19 cellular contexts compared by ENCODE assay signal in the genomic region with DNA sequence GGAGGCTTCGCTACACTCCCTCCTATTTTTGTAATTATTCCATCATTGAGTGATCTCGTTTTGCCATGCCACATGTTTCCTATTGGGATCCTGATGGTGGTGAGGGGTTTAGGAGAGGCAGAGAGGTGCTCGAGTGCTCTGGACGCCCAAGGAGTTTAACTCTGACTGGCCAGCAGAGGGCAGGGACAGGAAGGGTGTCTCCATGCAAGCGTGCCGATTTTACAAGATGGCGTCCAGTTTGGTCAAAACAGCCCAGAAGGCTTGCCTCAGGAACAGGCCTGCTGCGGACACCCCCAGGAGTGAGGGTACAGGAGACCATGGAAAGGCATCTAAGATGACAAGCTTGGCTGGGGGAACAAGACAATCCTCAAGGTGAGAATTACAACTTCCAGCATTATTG. TPM values are rescaled to one million over a fixed set of nuclear protein-coding genes. Genes with fewer than 3 reads are reported as not detected.
DNase-seq lines count a peak whose midpoint lies in the region; ATAC-seq and TF ChIP-seq lines count a peak whose summit lies in the region.
"Had no signal": no experiment of that assay in that cellular context is flagged by ENCODE, and none has a peak within 500 bp of the region (broad histone marks: within the 10 kb centered on the region; RNA-seq: fewer than 3 reads in every experiment).

No MANE protein-coding gene starts in this region.

- H3K4me1 Mint-ChIP-seq in GM23338 = no peaks in the 10 kb centered on the region
- peaks cover 7% of the 10 kb centered on the region for H3K4me1 Mint-ChIP-seq in endodermal cell

- no peak overlapping the region for H3K4me2 ChIP-seq in GM23338
- no peak overlapping the region for H3K4me2 ChIP-seq in PC-3 (ENCODE audit: low read length)
- no peak overlapping the region for H3K4me2 ChIP-seq in osteoblast (ENCODE audit: insufficient read depth, low read length)

- no peak overlapping the region for H2AFZ ChIP-seq in GM23338
- H2AFZ ChIP-seq in PC-3 (ENCODE audit: low read length) = no peak overlapping the region
- H2AFZ ChIP-seq in osteoblast (ENCODE audit: low read length) = no peak overlapping the region

- ATAC-seq in GM23338 = no peak; the same call in 2 of the 3 replicates
- ATAC-seq in PC-3 = no peak

- H3K79me2 ChIP-seq in GM23338 (replicated peaks; ENCODE audit: insufficient read depth) = no peaks in the 10 kb centered on the region
- no peaks in the 10 kb centered on the region for H3K79me2 ChIP-seq in PC-3 (ENCODE audit: low read length)
- no peaks in the 10 kb centered on the region for H3K79me2 ChIP-seq in osteoblast (ENCODE audit: insufficient read depth, low read length)

- no TSS peak for BruUV-seq in PC-3 (replicated peaks; lab: Mats Ljungman, UMichigan)

- DNase-seq in GM23338 (ENCODE audit: low spot score) (peak; percentile 43), PC-3 (no peak), endodermal cell (peak; percentile 55), osteoblast (ENCODE audit: insufficient read length, low spot score, missing footprints) (peak; percentile 3), COLO668 (lab: John Stamatoyannopoulos, UW; ENCODE audit: unreplicated experiment) (no peak), GF-D8 (lab: John Stamatoyannopoulos, UW) (no peak), HuH-7.5 (ENCODE audit: low spot score) (no peak)
- DNase-seq: AML-193; H7; KBM-7; MV-4-11; NCI-H1417; NCI-H1930; NCI-H526; NK-92 treated with Interleukin-12 subunit alpha and Interleukin-12 subunit beta, amount 100 ng/mL, for 24 hours; Right ventricle myocardium superior had no signal

- intact Hi-C loops in PC-3 (cut with micrococcal nuclease) = no loop called here

- H3K27me3 ChIP-seq in GM23338 (ENCODE audit: insufficient read depth) = no peaks in the 10 kb centered on the region
- peaks cover 26% of the 10 kb centered on the region for H3K27me3 ChIP-seq in PC-3 (ENCODE audit: low read length)
- no peaks in the 10 kb centered on the region for H3K27me3 ChIP-seq in endodermal cell (ENCODE audit: control insufficient read depth, insufficient read depth, low read length, poor library complexity, severe bottlenecking)
- peaks cover 9% of the 10 kb centered on the region for H3K27me3 ChIP-seq in osteoblast (ENCODE audit: insufficient read depth, low read length)

- H3K27me3 Mint-ChIP-seq in GM23338 (ENCODE audit: insufficient read depth, low read depth, poor library complexity) (peaks cover 4% of the 10 kb centered on the region), endodermal cell (ENCODE audit: insufficient read depth) (peaks cover 2% of the 10 kb centered on the region)

- TF ChIP-seq CTCF in GM23338 (conservative IDR thresholded peaks at IDR 0.05; ENCODE audit: low read depth in 2 of 2) (peak; percentile 29 to 42; a peak in 3 of 4 replicates), PC-3 (conservative IDR thresholded peaks at IDR 0.05; ENCODE audit: low read depth, low read length) (peak; percentile 37), endodermal cell (conservative IDR thresholded peaks at IDR 0.05) (peak; percentile 54), osteoblast (IDR thresholded peaks at IDR 0.05; ENCODE audit: extremely low read depth, low read depth, low read length) (peak; percentile 5)

- no peak overlapping the region for H3K27ac Mint-ChIP-seq in GM23338
- no peak overlapping the region for H3K27ac Mint-ChIP-seq in endodermal cell
- H3K27ac Mint-ChIP-seq: CD14-positive monocyte; T-helper 2 cell treated with Interferon-gamma antibody and Interleukin-4, amounts not matched to agents 5 μg/mL and 100 μg/mL, for 36 hours had no signal

- no peaks in the 10 kb centered on the region for H3K36me3 Mint-ChIP-seq in GM23338 (ENCODE audit: low read depth)
- H3K36me3 Mint-ChIP-seq in endodermal cell (ENCODE audit: low read depth) = no peaks in the 10 kb centered on the region
- H3K36me3 Mint-ChIP-seq: CD14-positive monocyte had no signal

- H3K9me3 Mint-ChIP-seq in GM23338 = peaks cover 8% of the 10 kb centered on the region
- peaks cover 10% of the 10 kb centered on the region for H3K9me3 Mint-ChIP-seq in endodermal cell

- H3K4me3 ChIP-seq in GM23338 (no peak overlapping the region), PC-3 (ENCODE audit: low read length) (no peak overlapping the region), endodermal cell (ENCODE audit: low read length) (no peak overlapping the region), osteoblast (ENCODE audit: insufficient read depth, low read length) (no peak overlapping the region)
- H3K4me3 ChIP-seq: SK-N-MC had no signal

- H3K27ac ChIP-seq in GM23338 (ENCODE audit: low read depth) (no peak overlapping the region), PC-3 (ENCODE audit: low read length) (no peak overlapping the region), endodermal cell (ENCODE audit: low read depth, low read length) (no peak overlapping the region), osteoblast (ENCODE audit: low read depth, low read length) (no peak overlapping the region)
- H3K27ac ChIP-seq: SK-N-MC had no signal

- H3K36me3 ChIP-seq in GM23338 (ENCODE audit: insufficient read depth) = no peaks in the 10 kb centered on the region
- no peaks in the 10 kb centered on the region for H3K36me3 ChIP-seq in PC-3 (ENCODE audit: low read depth, low read length)
- H3K36me3 ChIP-seq in endodermal cell (ENCODE audit: control insufficient read depth, insufficient read depth, low read length) = no peaks in the 10 kb centered on the region
- no peaks in the 10 kb centered on the region for H3K36me3 ChIP-seq in osteoblast (ENCODE audit: insufficient read depth, low read length)

- H4K20me1 ChIP-seq in GM23338 (replicated peaks; ENCODE audit: insufficient read depth) (no peaks in the 10 kb centered on the region), PC-3 (ENCODE audit: low read length) (no peaks in the 10 kb centered on the region), osteoblast (ENCODE audit: insufficient read depth, low read length) (no peaks in the 10 kb centered on the region)

- WGBS in endodermal cell (ENCODE audit: insufficient coverage in 1 of 2, insufficient read length in 1 of 2), 2 experiments = 94 to 95% methylated on average over 6 to 8 of the region's 8 CpGs

- CTCF ChIA-PET in PC-3 (lab: Charles Lee) = no interaction called here

- H3F3A ChIP-seq in GM23338 (replicated peaks; ENCODE audit: low read depth) (no peaks in the 10 kb centered on the region), PC-3 (ENCODE audit: low read length, unreplicated experiment) (no peaks in the 10 kb centered on the region)

- H3K9ac ChIP-seq in PC-3 (ENCODE audit: low read length) = no peak overlapping the region
- H3K9ac ChIP-seq in endodermal cell (ENCODE audit: extremely low read depth, low read length, poor library complexity, severe bottlenecking) = no peak overlapping the region

- POLR2A ChIA-PET in PC-3 (lab: Charles Lee; ENCODE audit: unreplicated experiment) = no interaction called here

- H3K9me2 ChIP-seq in GM23338 (ENCODE audit: insufficient read depth) (0 out of 2 replicates have a peak, but pooled peaks cover 9% of the 10 kb centered on the region), PC-3 (replicated peaks; ENCODE audit: low read length) (no peaks in the 10 kb centered on the region)

- H3K4me3 Mint-ChIP-seq in GM23338 = no peak overlapping the region
- no peak overlapping the region for H3K4me3 Mint-ChIP-seq in endodermal cell
- H3K4me3 Mint-ChIP-seq: CD14-positive monocyte; T-helper 2 cell treated with Interferon-gamma antibody and Interleukin-4, amounts not matched to agents 5 μg/mL and 100 μg/mL, for 36 hours had no signal

- H3K9me3 ChIP-seq in PC-3 (ENCODE audit: low read length) (no peaks in the 10 kb centered on the region), endodermal cell (ENCODE audit: control insufficient read depth, low read length) (no peaks in the 10 kb centered on the region), osteoblast (ENCODE audit: low read depth, low read length) (no peaks in the 10 kb centered on the region)

- H3K4me1 ChIP-seq in GM23338 (ENCODE audit: insufficient read depth) = no peaks in the 10 kb centered on the region
- no peaks in the 10 kb centered on the region for H3K4me1 ChIP-seq in PC-3 (ENCODE audit: insufficient read depth, low read length)
- H3K4me1 ChIP-seq in endodermal cell (ENCODE audit: control insufficient read depth, insufficient read depth, low read length) = peaks cover 5% of the 10 kb centered on the region
- H3K4me1 ChIP-seq in osteoblast (ENCODE audit: insufficient read depth, low read length) = peaks cover 13% of the 10 kb centered on the region

TF ChIP-seq in GM23338, 12 proteins besides CTCF, POLR2A, EP300 and RAD21 (continues in another document):
- TF ChIP-seq CREB1 (CRISPR knock-in tag; IDR thresholded peaks at IDR 0.05; ENCODE audit: low read depth) (no peak), STAT1 (IDR thresholded peaks at IDR 0.05; ENCODE audit: unreplicated experiment) (no peak), JUNB (IDR thresholded peaks at IDR 0.05; ENCODE audit: unreplicated experiment) (no peak), NANOG (IDR thresholded peaks at IDR 0.05; ENCODE audit: borderline replicate concordance) (no peak), EZH2 (IDR thresholded peaks at IDR 0.05; ENCODE audit: low read depth, unreplicated experiment) (no peak)
- TF ChIP-seq, protein P1, sequence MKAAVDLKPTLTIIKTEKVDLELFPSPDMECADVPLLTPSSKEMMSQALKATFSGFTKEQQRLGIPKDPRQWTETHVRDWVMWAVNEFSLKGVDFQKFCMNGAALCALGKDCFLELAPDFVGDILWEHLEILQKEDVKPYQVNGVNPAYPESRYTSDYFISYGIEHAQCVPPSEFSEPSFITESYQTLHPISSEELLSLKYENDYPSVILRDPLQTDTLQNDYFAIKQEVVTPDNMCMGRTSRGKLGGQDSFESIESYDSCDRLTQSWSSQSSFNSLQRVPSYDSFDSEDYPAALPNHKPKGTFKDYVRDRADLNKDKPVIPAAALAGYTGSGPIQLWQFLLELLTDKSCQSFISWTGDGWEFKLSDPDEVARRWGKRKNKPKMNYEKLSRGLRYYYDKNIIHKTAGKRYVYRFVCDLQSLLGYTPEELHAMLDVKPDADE (IDR thresholded peaks at IDR 0.05) = no peak

RNA-seq across cellular contexts. Expression of a gene that starts 33.8 kb away (rescaled TPM):
- 0.28 TPM in 1 of 2 replicates, not detected in the other for total RNA-seq in GM23338 (2014; rRNA removed; shearing (Covaris generic))
- 0.49 and 0.55 TPM in 2 replicates for polyA plus RNA-seq in GM23338 (2016; fragmentation: Nextera tagmentation; extraction: Ambion mirVana)
- total RNA-seq in PC-3 (2014; rRNA removed) = not detected in 2 replicates
- total RNA-seq in endodermal cell = 1 to 10 TPM in 1 of 2 donors, under 1 TPM in 1; 0.59 to 3.8 TPM
- 0.50 TPM for polyA plus RNA-seq in endodermal cell (2013, experiment 1 of 2)
- 0.70 TPM for polyA plus RNA-seq in endodermal cell (2013, experiment 2 of 2)
- not detected in 2 replicates for total RNA-seq in osteoblast
- total RNA-seq: H7, Right ventricle myocardium superior had no signal

RNA-seq across cellular contexts. Expression of a gene that starts 45.3 kb away (rescaled TPM):
- 8.9 TPM in 1 of 2 replicates, not detected in the other for total RNA-seq in GM23338 (2014; rRNA removed; shearing (Covaris generic))
- polyA plus RNA-seq in GM23338 (2016; fragmentation: Nextera tagmentation; extraction: Ambion mirVana) = 3.3 and 3.5 TPM in 2 replicates
- total RNA-seq in PC-3 (2014; rRNA removed) = 32.5 and 39.8 TPM in 2 replicates
- total RNA-seq in endodermal cell = 10 to 100 TPM in 1 of 2 donors, 1 to 10 TPM in 1; 2.4 to 10.5 TPM
- 7.2 TPM for polyA plus RNA-seq in endodermal cell (2013, experiment 1 of 2)
- polyA plus RNA-seq in endodermal cell (2013, experiment 2 of 2) = 18.5 TPM
- 8.0 and 18.5 TPM in 2 replicates for total RNA-seq in osteoblast

Comparison
In these comparisons a context has a peak if more than half of its experiments do, and no peak if none do; other contexts are left out.
1. DNase-seq: peak in GM23338 (single experiment), endodermal cell (single experiment) and osteoblast (single experiment); none in PC-3 (single experiment), COLO668 (single experiment), GF-D8 (single experiment) and HuH-7.5 (single experiment).
2. Peak in every context shown above with its lines, with median percentiles within 50 percentile points of each other: CTCF ChIP-seq.